Comparison of ENCODE assay signal across 25 cellular contexts in genomic region chr2:65688166-65688886, GRCh38.
"Had no signal": no experiment of that assay in that cellular context is flagged by ENCODE, and none has a peak within 500 bp of the region (broad histone marks: within the 10 kb centered on the region; RNA-seq: fewer than 3 reads in every experiment).

No MANE protein-coding gene starts in this region.

- H3K4me3 ChIP-seq: dorsolateral prefrontal cortex, gastroesophageal sphincter, heart left ventricle, hepatocyte, left lung, mucosa of descending colon, prostate gland, sigmoid colon, thoracic aorta, tibial nerve, upper lobe of left lung had no signal

- ATAC-seq: esophagus mucosa; gastroesophageal sphincter; left cardiac atrium; left lung; mucosa of descending colon; stimulated activated effector memory CD8-positive, alpha-beta T cell treated with anti-CD3 and anti-CD28 coated beads, Interleukin-12 subunit alpha, Interleukin-12 subunit beta, amount 100 ng/mL, for 72 hours had no signal

- DNase-seq: cerebellar nuclear complex; dorsolateral prefrontal cortex; effector CD4-positive, alpha-beta T cell; endodermal cell; foreskin fibroblast; heart left ventricle; left cardiac atrium; left lung; mesenchymal stem cell; mucosa of descending colon; naive B cell; retina; sigmoid colon; stimulated activated CD4-positive, alpha-beta T cell treated with anti-CD3 and anti-CD28 coated beads, Interleukin-2, amount 100 ng/mL, for 24 hours; stimulated activated CD4-positive, alpha-beta T cell treated with anti-CD3 and anti-CD28 coated beads, Interleukin-4, amount 100 ng/mL, for 24 hours; stimulated activated naive CD4-positive, alpha-beta T cell treated with Interleukin-2 at 50 U/mL for 16 hours; substantia nigra had no signal
